In genomic region chr12:50231346-50231745, GRCh38 we compare ENCODE assay signal across 1 cellular context.
TF ChIP-seq lines count a peak whose summit lies in the region.

No MANE protein-coding gene starts in this region.

TF ChIP-seq in HEK293, 187 proteins besides CTCF, POLR2A, EP300 and RAD21 (continued from another document):
- TF ChIP-seq PRDM10 (tag by site-specific recombination; IDR thresholded peaks at IDR 0.05) (no peak), ZBTB49 (tag by site-specific recombination; IDR thresholded peaks at IDR 0.05; ENCODE audit: low read depth) (no peak), PRDM1 (tag by site-specific recombination; IDR thresholded peaks at IDR 0.05) (peak; percentile 63), ZNF121 (tag by site-specific recombination; IDR thresholded peaks at IDR 0.05) (no peak), ZNF510 (tag by site-specific recombination; IDR thresholded peaks at IDR 0.05; ENCODE audit: insufficient replicate concordance) (no peak), ZNF266 (tag by site-specific recombination; IDR thresholded peaks at IDR 0.05; ENCODE audit: low read depth) (no peak), MEIS1 (CRISPR knock-in tag; IDR thresholded peaks at IDR 0.05; ENCODE audit: borderline replicate concordance) (no peak), ZNF596 (tag by site-specific recombination; IDR thresholded peaks at IDR 0.05) (no peak), ZNF621 (tag by site-specific recombination; IDR thresholded peaks at IDR 0.05) (no peak), BCL11B (tag by site-specific recombination; IDR thresholded peaks at IDR 0.05; ENCODE audit: low read depth) (no peak), ZNF133 (tag by site-specific recombination; IDR thresholded peaks at IDR 0.05) (no peak), ZNF394 (tag by site-specific recombination; IDR thresholded peaks at IDR 0.05; ENCODE audit: borderline replicate concordance) (no peak), AEBP2 (tag by site-specific recombination; IDR thresholded peaks at IDR 0.05; ENCODE audit: borderline replicate concordance) (no peak)
TF ChIP-seq in HEK293: peak in this region for 2.
